Comparison of ENCODE assay signal across 1 cellular context in the genomic region with DNA sequence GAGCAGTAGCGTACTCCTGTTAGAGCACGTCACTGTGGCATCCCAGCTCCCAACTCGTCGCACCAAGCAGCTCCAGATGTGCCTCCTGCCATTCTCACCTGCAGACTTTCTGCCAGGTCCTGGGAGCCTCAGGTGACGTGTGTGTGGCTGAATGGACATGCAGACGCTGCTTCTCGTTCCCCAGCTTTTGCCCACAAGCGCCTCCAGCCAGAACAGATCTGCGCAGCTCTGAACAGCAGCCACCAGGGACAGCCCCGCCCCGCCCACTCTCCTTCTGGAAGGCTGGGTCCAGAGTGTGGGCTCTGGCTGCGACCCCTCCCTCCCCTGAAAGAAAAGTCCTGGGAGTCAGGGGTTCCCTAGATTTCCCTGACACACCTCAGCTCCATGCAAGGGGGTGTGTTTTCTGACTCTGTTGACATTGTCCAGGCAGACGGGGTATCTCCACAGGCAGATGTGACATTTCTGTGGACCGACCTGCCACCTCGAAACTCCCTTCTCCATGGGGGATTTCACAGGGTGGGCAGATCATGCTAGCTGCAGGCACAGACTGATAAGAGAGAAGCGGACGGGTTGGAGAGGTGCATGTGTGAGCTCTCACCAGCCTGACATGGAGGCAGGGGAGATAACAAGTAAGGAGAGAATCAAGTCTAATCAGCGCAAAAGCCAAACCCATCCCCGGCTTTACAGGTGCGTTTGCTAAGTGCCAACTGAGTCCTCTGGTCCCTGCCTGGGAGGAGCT.
TF ChIP-seq lines count a peak whose summit lies in the region.

No MANE protein-coding gene starts in this region.

TF ChIP-seq in K562, 482 proteins besides CTCF, POLR2A, EP300 and RAD21 (continued from another document):
- TF ChIP-seq, protein P1, sequence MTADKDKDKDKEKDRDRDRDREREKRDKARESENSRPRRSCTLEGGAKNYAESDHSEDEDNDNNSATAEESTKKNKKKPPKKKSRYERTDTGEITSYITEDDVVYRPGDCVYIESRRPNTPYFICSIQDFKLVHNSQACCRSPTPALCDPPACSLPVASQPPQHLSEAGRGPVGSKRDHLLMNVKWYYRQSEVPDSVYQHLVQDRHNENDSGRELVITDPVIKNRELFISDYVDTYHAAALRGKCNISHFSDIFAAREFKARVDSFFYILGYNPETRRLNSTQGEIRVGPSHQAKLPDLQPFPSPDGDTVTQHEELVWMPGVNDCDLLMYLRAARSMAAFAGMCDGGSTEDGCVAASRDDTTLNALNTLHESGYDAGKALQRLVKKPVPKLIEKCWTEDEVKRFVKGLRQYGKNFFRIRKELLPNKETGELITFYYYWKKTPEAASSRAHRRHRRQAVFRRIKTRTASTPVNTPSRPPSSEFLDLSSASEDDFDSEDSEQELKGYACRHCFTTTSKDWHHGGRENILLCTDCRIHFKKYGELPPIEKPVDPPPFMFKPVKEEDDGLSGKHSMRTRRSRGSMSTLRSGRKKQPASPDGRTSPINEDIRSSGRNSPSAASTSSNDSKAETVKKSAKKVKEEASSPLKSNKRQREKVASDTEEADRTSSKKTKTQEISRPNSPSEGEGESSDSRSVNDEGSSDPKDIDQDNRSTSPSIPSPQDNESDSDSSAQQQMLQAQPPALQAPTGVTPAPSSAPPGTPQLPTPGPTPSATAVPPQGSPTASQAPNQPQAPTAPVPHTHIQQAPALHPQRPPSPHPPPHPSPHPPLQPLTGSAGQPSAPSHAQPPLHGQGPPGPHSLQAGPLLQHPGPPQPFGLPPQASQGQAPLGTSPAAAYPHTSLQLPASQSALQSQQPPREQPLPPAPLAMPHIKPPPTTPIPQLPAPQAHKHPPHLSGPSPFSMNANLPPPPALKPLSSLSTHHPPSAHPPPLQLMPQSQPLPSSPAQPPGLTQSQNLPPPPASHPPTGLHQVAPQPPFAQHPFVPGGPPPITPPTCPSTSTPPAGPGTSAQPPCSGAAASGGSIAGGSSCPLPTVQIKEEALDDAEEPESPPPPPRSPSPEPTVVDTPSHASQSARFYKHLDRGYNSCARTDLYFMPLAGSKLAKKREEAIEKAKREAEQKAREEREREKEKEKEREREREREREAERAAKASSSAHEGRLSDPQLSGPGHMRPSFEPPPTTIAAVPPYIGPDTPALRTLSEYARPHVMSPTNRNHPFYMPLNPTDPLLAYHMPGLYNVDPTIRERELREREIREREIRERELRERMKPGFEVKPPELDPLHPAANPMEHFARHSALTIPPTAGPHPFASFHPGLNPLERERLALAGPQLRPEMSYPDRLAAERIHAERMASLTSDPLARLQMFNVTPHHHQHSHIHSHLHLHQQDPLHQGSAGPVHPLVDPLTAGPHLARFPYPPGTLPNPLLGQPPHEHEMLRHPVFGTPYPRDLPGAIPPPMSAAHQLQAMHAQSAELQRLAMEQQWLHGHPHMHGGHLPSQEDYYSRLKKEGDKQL (CRISPR knock-in tag; IDR thresholded peaks at IDR 0.05; ENCODE audit: borderline replicate concordance): no peak
- no peak for TF ChIP-seq SMARCA4 (IDR thresholded peaks at IDR 0.05)
- no peak for TF ChIP-seq PHF8 (IDR thresholded peaks at IDR 0.05; ENCODE audit: borderline replicate concordance, low read length)
- TF ChIP-seq GABPB2 (CRISPR knock-in tag; conservative IDR thresholded peaks at IDR 0.05): no peak
TF ChIP-seq in K562: peak in this region for 9.
